ENCODE assay signal across 9 cellular contexts in genomic region chr11:765025-765801, GRCh38. TPM values are rescaled to one million over a fixed set of nuclear protein-coding genes. Genes with fewer than 3 reads are reported as not detected.
DNase-seq lines count a peak whose midpoint lies in the region; ATAC-seq and TF ChIP-seq lines count a peak whose summit lies in the region.
"Had no signal": no experiment of that assay in that cellular context is flagged by ENCODE, and none has a peak within 500 bp of the region (broad histone marks: within the 10 kb centered on the region; RNA-seq: fewer than 3 reads in every experiment).

No MANE protein-coding gene starts in this region.

- no peak overlapping the region for H3K27ac Mint-ChIP-seq in mesothelial cell of epicardium
- H3K27ac Mint-ChIP-seq: activated naive CD8-positive, alpha-beta T cell had no signal

- peak; percentile 30 for ATAC-seq in stimulated activated naive CD8-positive, alpha-beta T cell treated with anti-CD3 and anti-CD28 coated beads, Interleukin-15, Interleukin-2, amounts not matched to agents 100 U/mL and 50 U/mL, for 24 hours
- ATAC-seq in HG03095 (IDR thresholded peaks at IDR 0.05; ENCODE audit: unreplicated experiment): no peak
- no peak for ATAC-seq in GM21526 (IDR thresholded peaks at IDR 0.05; ENCODE audit: low FRiP score, unreplicated experiment)

- H3K9me3 Mint-ChIP-seq in mesothelial cell of epicardium: no peaks in the 10 kb centered on the region

- H3K4me1 Mint-ChIP-seq in mesothelial cell of epicardium: no peaks in the 10 kb centered on the region

- no peaks in the 10 kb centered on the region for H3K27me3 Mint-ChIP-seq in mesothelial cell of epicardium (ENCODE audit: low read depth)
- H3K27me3 Mint-ChIP-seq: activated naive CD8-positive, alpha-beta T cell had no signal

- peaks cover 21% of the 10 kb centered on the region for H3K36me3 Mint-ChIP-seq in mesothelial cell of epicardium
- H3K36me3 Mint-ChIP-seq: activated naive CD8-positive, alpha-beta T cell had no signal

- TF ChIP-seq CTCF in GM12873 (IDR thresholded peaks at IDR 0.05; ENCODE audit: insufficient read depth, low read depth, low read length, missing control alignments): peak; percentile 77
- TF ChIP-seq CTCF in mesothelial cell of epicardium (IDR thresholded peaks at IDR 0.05; ENCODE audit: unreplicated experiment): peak; percentile 40

- H3K4me3 Mint-ChIP-seq in mesothelial cell of epicardium: no peak overlapping the region
- H3K4me3 Mint-ChIP-seq: activated naive CD8-positive, alpha-beta T cell had no signal

- DNase-seq in NCI-H128 (lab: John Stamatoyannopoulos, UW; ENCODE audit: unreplicated experiment) (peak; percentile 24), mesothelial cell of epicardium (ENCODE audit: low spot score in 2 of 2, unreplicated experiment in 2 of 2) (no peak)
- DNase-seq in activated CD4-positive, alpha-beta T cell treated with anti-CD3 and anti-CD28 coated beads, Interleukin-2, amount 50 U/mL, for 1 hour: peak; percentile 70
- DNase-seq in effector CD4-positive, alpha-beta T cell: peak; percentile 53
- DNase-seq in stimulated activated naive CD8-positive, alpha-beta T cell treated with anti-CD3 and anti-CD28 coated beads, Interleukin-15, Interleukin-2, amounts not matched to agents 100 U/mL and 50 U/mL, for 24 hours: peak; percentile 72

RNA-seq across cellular contexts. Expression of gene GATD1, which starts 12.1 kb away (rescaled TPM):
- 81.1 to 91.2 TPM (median 83.9 TPM) in 3 replicates for total RNA-seq in mesothelial cell of epicardium

RNA-seq across cellular contexts. Expression of gene TALDO1, which starts 17.9 kb away (rescaled TPM):
- total RNA-seq in mesothelial cell of epicardium: 86.9 to 97.5 TPM (median 89.7 TPM) in 3 replicates

RNA-seq across cellular contexts. Expression of gene CEND1, which starts 24.7 kb away (rescaled TPM):
- total RNA-seq in mesothelial cell of epicardium: not detected in 3 replicates

RNA-seq across cellular contexts. Expression of gene SLC25A22, which starts 32.9 kb away (rescaled TPM):
- 34.3 to 37.2 TPM (median 35.7 TPM) in 3 replicates for total RNA-seq in mesothelial cell of epicardium

RNA-seq across cellular contexts. Expression of gene PIDD1, which starts 39.8 kb away (rescaled TPM):
- 40.1 to 43.7 TPM (median 43.1 TPM) in 3 replicates for total RNA-seq in mesothelial cell of epicardium

Comparison
In these comparisons a context has a peak if more than half of its experiments do, and no peak if none do; other contexts are left out.
1. DNase-seq: peak in NCI-H128 (single experiment), activated CD4-positive, alpha-beta T cell treated with anti-CD3 and anti-CD28 coated beads, Interleukin-2, amount 50 U/mL, for 1 hour (single experiment), effector CD4-positive, alpha-beta T cell (single experiment) and stimulated activated naive CD8-positive, alpha-beta T cell treated with anti-CD3 and anti-CD28 coated beads, Interleukin-15, Interleukin-2, amounts not matched to agents 100 U/mL and 50 U/mL, for 24 hours (single experiment); none in mesothelial cell of epicardium (0 of 2).